9 cellular contexts compared by ENCODE assay signal in the genomic region with DNA sequence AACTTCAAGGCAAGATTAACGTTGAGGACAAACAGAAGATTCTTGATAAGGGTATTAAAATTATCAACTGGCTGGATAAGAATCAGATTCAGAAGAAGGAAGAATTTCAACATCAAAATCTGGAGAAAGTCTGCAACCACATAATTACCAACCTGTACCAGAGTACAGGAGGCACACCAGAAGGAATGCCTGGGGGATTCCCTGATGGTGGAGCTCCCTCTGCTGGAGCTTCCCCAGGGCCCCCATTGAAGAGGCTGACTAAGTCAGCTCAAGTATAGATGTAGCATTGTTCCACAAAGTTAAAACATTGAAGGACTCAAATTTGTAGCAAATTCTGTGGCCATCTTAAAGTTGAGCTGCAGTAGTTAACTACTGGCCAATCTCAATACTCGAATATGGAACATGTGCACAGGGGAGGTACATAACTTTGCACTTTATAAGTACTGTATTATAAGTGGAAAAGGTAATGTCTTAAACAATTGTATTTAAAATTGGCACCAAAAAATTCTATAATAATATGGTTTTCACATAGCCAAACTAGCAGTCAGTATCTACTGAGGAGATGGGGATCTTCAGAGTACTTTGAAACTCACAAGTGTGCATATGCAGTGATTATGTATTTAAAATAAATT.
A peak's percentile ranks its signal among the peaks of the same experiment; 100 is the strongest.
DNase-seq lines count a peak whose midpoint lies in the region; ATAC-seq, FAIRE-seq and TF ChIP-seq lines count a peak whose summit lies in the region.
"Had no signal": no experiment of that assay in that cellular context is flagged by ENCODE, and none has a peak within 500 bp of the region (broad histone marks: within the 10 kb centered on the region; RNA-seq: fewer than 3 reads in every experiment).

No MANE protein-coding gene starts in this region.

- H4K20me1 ChIP-seq in keratinocyte (ENCODE audit: control insufficient read depth, extremely low read depth, insufficient read depth, low read length), result no peaks in the 10 kb centered on the region

- no peaks in the 10 kb centered on the region for H3K9me3 Mint-ChIP-seq in activated T-helper 1 cell treated with anti-CD3 and anti-CD28 coated beads, Interleukin-12 subunit alpha, Interleukin-12 subunit beta, Interleukin-2, Interleukin-4 antibody, amounts not matched to agents 30 ng/mL and 10 ng/mL and 1 ng/mL, durations not matched to agents 14 hours and 24 hours and 36 hours

- no peaks in the 10 kb centered on the region for H3K36me3 ChIP-seq in WERI-Rb-1
- no peaks in the 10 kb centered on the region for H3K36me3 ChIP-seq in keratinocyte (ENCODE audit: control insufficient read depth in 2 of 2, extremely low read depth in 1 of 2, insufficient read depth in 2 of 2, low read length in 2 of 2)
- H3K36me3 ChIP-seq: SJSA1 had no signal

- H3K4me3 ChIP-seq in WERI-Rb-1 (ENCODE audit: low read depth, low read length) (no peak overlapping the region), keratinocyte (ENCODE audit: control insufficient read depth in 2 of 3, extremely low read depth in 1 of 3, insufficient read depth in 2 of 3, low read depth in 1 of 3, low read length in 3 of 3) (no peak overlapping the region)
- H3K4me3 ChIP-seq: SJSA1 had no signal

- H3K79me2 ChIP-seq in keratinocyte (ENCODE audit: control insufficient read depth, insufficient read depth, low read length), result no peaks in the 10 kb centered on the region

- dilution Hi-C loops in keratinocyte (cut with MboI; ENCODE audit: extremely low pct_ligation_motif_present, low sequenced_read_pairs), result no loop called here

- no peak overlapping the region for H3K4me2 ChIP-seq in keratinocyte (ENCODE audit: control insufficient read depth, extremely low read depth, insufficient read depth, low read depth, low read length)

- no peak overlapping the region for H3K9ac ChIP-seq in keratinocyte (ENCODE audit: control insufficient read depth, extremely low read depth, insufficient read depth, low read length)

- no peaks in the 10 kb centered on the region for H3K9me1 ChIP-seq in keratinocyte (ENCODE audit: control insufficient read depth, extremely low read depth, insufficient read depth, low read length)

- TF ChIP-seq CTCF in WERI-Rb-1 (IDR thresholded peaks at IDR 0.05; ENCODE audit: low read depth, low read length) (peak; percentile 79), keratinocyte (optimal IDR thresholded peaks at IDR 0.05 in 1 of 3, IDR thresholded peaks at IDR 0.05 in 1 of 3, conservative IDR thresholded peaks at IDR 0.05 in 1 of 3; ENCODE audit: extremely low read depth in 1 of 3, insufficient read depth in 2 of 3, low read length in 3 of 3) (peak; percentile 69 to 79 (median 75))

- no peak overlapping the region for H2AFZ ChIP-seq in keratinocyte (ENCODE audit: control insufficient read depth, low read length)

- in situ Hi-C loops in Caki2 (cut with HindIII; ENCODE audit: low pct_unique_long_range_greater_than_20kb, low sequenced_read_pairs), result no loop called here

- peak; percentile 39 for FAIRE-seq in keratinocyte (lab: Jason Lieb, UNC)

- H3K27ac Mint-ChIP-seq in activated T-helper 1 cell treated with anti-CD3 and anti-CD28 coated beads, Interleukin-12 subunit alpha, Interleukin-12 subunit beta, Interleukin-2, Interleukin-4 antibody, amounts not matched to agents 30 ng/mL and 10 ng/mL and 1 ng/mL, durations not matched to agents 14 hours and 24 hours and 36 hours, result no peak overlapping the region

- no peaks in the 10 kb centered on the region for H3K27me3 Mint-ChIP-seq in activated T-helper 1 cell treated with anti-CD3 and anti-CD28 coated beads, Interleukin-12 subunit alpha, Interleukin-12 subunit beta, Interleukin-2, Interleukin-4 antibody, amounts not matched to agents 30 ng/mL and 10 ng/mL and 1 ng/mL, durations not matched to agents 14 hours and 24 hours and 36 hours (ENCODE audit: insufficient read depth)

- no peaks in the 10 kb centered on the region for H3K36me3 Mint-ChIP-seq in activated T-helper 1 cell treated with anti-CD3 and anti-CD28 coated beads, Interleukin-12 subunit alpha, Interleukin-12 subunit beta, Interleukin-2, Interleukin-4 antibody, amounts not matched to agents 30 ng/mL and 10 ng/mL and 1 ng/mL, durations not matched to agents 14 hours and 24 hours and 36 hours (ENCODE audit: low read depth)

- peaks cover 6% of the 10 kb centered on the region for H3K4me1 ChIP-seq in keratinocyte (ENCODE audit: control insufficient read depth, extremely low read depth, insufficient read depth, low read length)
- H3K4me1 ChIP-seq: SJSA1 had no signal

- DNase-seq in Caki2 (ENCODE audit: low read depth) (peak; percentile 2), WERI-Rb-1 (peak; percentile 66), keratinocyte (ENCODE audit: low read depth, low spot score) (no peak), NOMO-1 treated with DMSO at 0.1 percent for 48 hours (lab: John Stamatoyannopoulos, UW; ENCODE audit: unreplicated experiment) (no peak)
- DNase-seq in activated T-helper 1 cell treated with anti-CD3 and anti-CD28 coated beads, Interleukin-12 subunit alpha, Interleukin-12 subunit beta, Interleukin-2, Interleukin-4 antibody, amounts not matched to agents 30 ng/mL and 10 ng/mL and 1 ng/mL, durations not matched to agents 14 hours and 24 hours and 36 hours (ENCODE audit: low spot score), result no peak

- no peaks in the 10 kb centered on the region for H3K9me3 ChIP-seq in WERI-Rb-1 (ENCODE audit: severe bottlenecking)
- no peaks in the 10 kb centered on the region for H3K9me3 ChIP-seq in keratinocyte (ENCODE audit: control insufficient read depth, low read depth, low read length)
- H3K9me3 ChIP-seq: SJSA1 had no signal

- no peaks in the 10 kb centered on the region for H3K4me1 Mint-ChIP-seq in activated T-helper 1 cell treated with anti-CD3 and anti-CD28 coated beads, Interleukin-12 subunit alpha, Interleukin-12 subunit beta, Interleukin-2, Interleukin-4 antibody, amounts not matched to agents 30 ng/mL and 10 ng/mL and 1 ng/mL, durations not matched to agents 14 hours and 24 hours and 36 hours (ENCODE audit: low read depth)

- intact Hi-C loops in activated T-helper 1 cell treated with anti-CD3 and anti-CD28 coated beads, Interleukin-12 subunit alpha, Interleukin-12 subunit beta, Interleukin-2, Interleukin-4 antibody, amounts not matched to agents 30 ng/mL and 10 ng/mL and 1 ng/mL, durations not matched to agents 14 hours and 24 hours and 36 hours (cut with micrococcal nuclease), result no loop called here

- ATAC-seq in GM19025 (IDR thresholded peaks at IDR 0.05; ENCODE audit: low read depth, unreplicated experiment) (peak; percentile 52), HG03159 (IDR thresholded peaks at IDR 0.05; ENCODE audit: unreplicated experiment) (peak; percentile 69), GM18873 (IDR thresholded peaks at IDR 0.05; ENCODE audit: low FRiP score, unreplicated experiment) (no peak)

- H3K4me3 Mint-ChIP-seq in activated T-helper 1 cell treated with anti-CD3 and anti-CD28 coated beads, Interleukin-12 subunit alpha, Interleukin-12 subunit beta, Interleukin-2, Interleukin-4 antibody, amounts not matched to agents 30 ng/mL and 10 ng/mL and 1 ng/mL, durations not matched to agents 14 hours and 24 hours and 36 hours, result no peak overlapping the region

- H3K27me3 ChIP-seq in WERI-Rb-1 (ENCODE audit: insufficient read depth, low read depth, severe bottlenecking) (no peaks in the 10 kb centered on the region), keratinocyte (ENCODE audit: control insufficient read depth, extremely low read depth, insufficient read depth, low read length) (no peaks in the 10 kb centered on the region)
- H3K27me3 ChIP-seq: SJSA1 had no signal

- H3K27ac ChIP-seq in WERI-Rb-1, result no peak overlapping the region
- H3K27ac ChIP-seq in keratinocyte (ENCODE audit: control insufficient read depth, insufficient read depth, low read length), result no peak overlapping the region
- H3K27ac ChIP-seq: SJSA1 had no signal

Comparison
In these comparisons a context has a peak if more than half of its experiments do, and no peak if none do; other contexts are left out.
1. DNase-seq: peak in Caki2 (single experiment) and WERI-Rb-1 (single experiment); none in keratinocyte (single experiment), NOMO-1 treated with DMSO at 0.1 percent for 48 hours (single experiment) and activated T-helper 1 cell treated with anti-CD3 and anti-CD28 coated beads, Interleukin-12 subunit alpha, Interleukin-12 subunit beta, Interleukin-2, Interleukin-4 antibody, amounts not matched to agents 30 ng/mL and 10 ng/mL and 1 ng/mL, durations not matched to agents 14 hours and 24 hours and 36 hours (single experiment).